In the genomic region with DNA sequence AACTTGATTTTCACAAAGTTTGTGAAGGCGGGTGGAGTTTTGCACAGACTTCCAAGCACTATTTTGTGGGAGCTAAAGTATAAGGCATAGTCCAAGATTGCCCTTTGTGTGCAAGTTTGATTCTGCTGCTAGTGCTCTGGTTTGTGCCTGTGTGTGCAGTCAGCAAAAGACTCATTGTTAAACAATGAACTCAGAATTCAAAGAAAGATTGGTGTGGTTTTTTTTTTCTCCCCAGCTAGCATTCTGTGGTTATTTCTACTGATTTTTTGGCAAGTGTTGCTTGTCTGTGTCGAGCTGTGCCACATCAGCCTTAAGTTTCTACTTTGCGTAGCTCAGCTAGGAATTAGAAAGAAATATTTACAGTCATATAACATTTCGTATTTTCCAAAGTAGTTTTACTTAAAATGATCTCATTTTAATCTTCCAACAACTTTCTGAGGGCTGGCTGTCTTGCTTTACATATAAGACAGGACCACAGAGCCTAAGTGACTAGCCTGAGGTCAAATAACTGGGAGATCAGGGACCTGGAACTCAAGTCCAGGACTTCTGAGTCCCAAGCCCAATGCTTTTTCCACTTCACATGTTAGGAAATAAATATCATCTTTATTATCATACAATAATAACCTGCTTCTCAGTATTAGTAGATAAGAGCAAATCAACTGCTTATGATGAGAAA, we compare ENCODE assay signal across 9 cellular contexts.
A peak's percentile ranks its signal among the peaks of the same experiment; 100 is the strongest.
DNase-seq lines count a peak whose midpoint lies in the region; ATAC-seq, FAIRE-seq and TF ChIP-seq lines count a peak whose summit lies in the region.
"Had no signal": no experiment of that assay in that cellular context is flagged by ENCODE, and none has a peak within 500 bp of the region (broad histone marks: within the 10 kb centered on the region; RNA-seq: fewer than 3 reads in every experiment).

No MANE protein-coding gene starts in this region.

- TF ChIP-seq RAD21 in A549 (conservative IDR thresholded peaks at IDR 0.05 in 1 of 2, IDR thresholded peaks at IDR 0.05 in 1 of 2) = no peak; a peak in 1 of 5 replicates

- H3K4me1 ChIP-seq in A549 = peaks cover 76% of the 10 kb centered on the region
- H3K4me1 ChIP-seq in adrenal gland (replicated peaks in 1 of 2) = peaks cover 52 to 69% of the 10 kb centered on the region in 2 donors
- peaks cover 43 to 56% of the 10 kb centered on the region in 2 donors for H3K4me1 ChIP-seq in gastrocnemius medialis

- peak overlapping the region; percentile 80 for H3K4me2 ChIP-seq in A549

- H3K9me3 Mint-ChIP-seq in mesothelial cell of epicardium = peaks cover 11% of the 10 kb centered on the region

- intact Hi-C loops in adrenal gland (cut with DNase I) (no loop called here), gastrocnemius medialis (cut with DNase I; ENCODE audit: low total_unique reads) (no loop called here)

- ATAC-seq in A549 (peak; percentile 36 to 58; a peak in 3 of 6 replicates), gastrocnemius medialis (no peak), HG03439 (IDR thresholded peaks at IDR 0.05; ENCODE audit: unreplicated experiment) (no peak)

- FAIRE-seq in A549 (lab: Jason Lieb, UNC) = peak; percentile 97

- POLR2A ChIA-PET in A549 (lab: Yijun Ruan, JAX) = interaction anchor here (1.1 kb wide), 1 partner anchor 430 kb away, joined by 6 read pairs; no protein-coding TSS in a partner anchor

- 33% methylated on average over 4 of the region's 4 CpGs for WGBS in A549 (ENCODE audit: missing lambda C conversion rate)
- 50 to 69% (median 56%) methylated on average over 4 of the region's 4 CpGs for WGBS in adrenal gland, 4 donors

- peaks cover 11% of the 10 kb centered on the region for H3K36me3 Mint-ChIP-seq in mesothelial cell of epicardium

- no peaks in the 10 kb centered on the region for H3K27me3 Mint-ChIP-seq in mesothelial cell of epicardium (ENCODE audit: low read depth)
- H3K27me3 Mint-ChIP-seq: IgD-negative memory B cell had no signal

- H3K27ac Mint-ChIP-seq in mesothelial cell of epicardium = peak overlapping the region; percentile 1
- H3K27ac Mint-ChIP-seq: IgD-negative memory B cell had no signal

- CTCF ChIA-PET in A549 (lab: Yijun Ruan, JAX) = interaction anchor here (0.5 to 1.5 kb wide), 5 partner anchors 11 to 484 kb away, joined by 3 to 4 read pairs (median 3); no protein-coding TSS in a partner anchor

- H3K27me3 ChIP-seq in adrenal gland (no peaks in the 10 kb centered on the region), gastrocnemius medialis (no peaks in the 10 kb centered on the region)

- TF ChIP-seq EP300 in A549 (IDR thresholded peaks at IDR 0.05) = no peak

- TF ChIP-seq CTCF in A549 (IDR thresholded peaks at IDR 0.05) (no peak), adrenal gland (IDR thresholded peaks at IDR 0.05) (no peak), mesothelial cell of epicardium (IDR thresholded peaks at IDR 0.05; ENCODE audit: unreplicated experiment) (no peak), gastrocnemius medialis (IDR thresholded peaks at IDR 0.05 in 4 of 5, conservative IDR thresholded peaks at IDR 0.05 in 1 of 5) (no peak)

- H3K4me1 Mint-ChIP-seq in mesothelial cell of epicardium = peaks cover 27% of the 10 kb centered on the region

- peak overlapping the region; percentile 19; the same call in 1 of the 3 replicates for H3K4me3 ChIP-seq in A549
- H3K4me3 ChIP-seq in adrenal gland = no peak overlapping the region
- no peak overlapping the region for H3K4me3 ChIP-seq in gastrocnemius medialis

- TF ChIP-seq POLR2A in A549 (IDR thresholded peaks at IDR 0.05; ENCODE audit: low read length) = no peak
- TF ChIP-seq POLR2A in adrenal gland (IDR thresholded peaks at IDR 0.05) = no peak
- no peak for TF ChIP-seq POLR2A in gastrocnemius medialis (IDR thresholded peaks at IDR 0.05)

- DNase-seq in A549 (ENCODE audit: low read depth in 1 of 2, low spot score in 1 of 2) (no peak), HCEC 1CT (peak; percentile 92), adrenal gland (no peak), mesothelial cell of epicardium (ENCODE audit: low spot score in 2 of 2, unreplicated experiment in 2 of 2) (no peak), gastrocnemius medialis (no peak), NCI-H748 treated with DMSO at 0.1 percent for 48 hours (lab: John Stamatoyannopoulos, UW) (no peak), NCI-H187 treated with DMSO at 0.1 percent for 48 hours (lab: John Stamatoyannopoulos, UW) (no peak)

- H3K9me3 ChIP-seq in A549 = peaks cover 13% of the 10 kb centered on the region; the same call in 1 of the 3 replicates
- H3K9me3 ChIP-seq in adrenal gland (replicated peaks in 1 of 3) = no peaks in the 10 kb centered on the region
- no peaks in the 10 kb centered on the region for H3K9me3 ChIP-seq in gastrocnemius medialis

- H3K27ac ChIP-seq in A549 = peak overlapping the region; percentile 80 to 93
- peak overlapping the region; percentile 25 to 73 (median 66) for H3K27ac ChIP-seq in adrenal gland
- no peak overlapping the region for H3K27ac ChIP-seq in gastrocnemius medialis

- H3K36me3 ChIP-seq in adrenal gland (replicated peaks in 1 of 2) = no peaks in the 10 kb centered on the region
- no peaks in the 10 kb centered on the region for H3K36me3 ChIP-seq in gastrocnemius medialis

- in situ Hi-C loops in gastrocnemius medialis (cut with MboI; ENCODE audit: low sequenced_read_pairs in 4 of 4) = no loop called here

- H3K4me3 Mint-ChIP-seq in mesothelial cell of epicardium = no peak overlapping the region

TF ChIP-seq in A549, 52 proteins besides CTCF, POLR2A, EP300 and RAD21:
- TF ChIP-seq, protein P1, sequence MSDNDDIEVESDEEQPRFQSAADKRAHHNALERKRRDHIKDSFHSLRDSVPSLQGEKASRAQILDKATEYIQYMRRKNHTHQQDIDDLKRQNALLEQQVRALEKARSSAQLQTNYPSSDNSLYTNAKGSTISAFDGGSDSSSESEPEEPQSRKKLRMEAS (IDR thresholded peaks at IDR 0.05) = 0 out of 2 replicates have a peak, but pooled peaks have one; percentile 36
- no peak for TF ChIP-seq EHF (CRISPR knock-in tag; IDR thresholded peaks at IDR 0.05)
- peak; percentile 46 for TF ChIP-seq MAFK (IDR thresholded peaks at IDR 0.05; ENCODE audit: partially characterized antibody)
- TF ChIP-seq JUN (IDR thresholded peaks at IDR 0.05) = peak in 1 of 2 experiments; percentile 23; a peak in 1 of 5 replicates

Comparison
In these comparisons a context has a peak if more than half of its experiments do, and no peak if none do; other contexts are left out.
1. ATAC-seq: peak in A549 (2 of 2); none in gastrocnemius medialis (0 of 2) and HG03439 (single experiment).
2. H3K27ac ChIP-seq: peak in A549 (2 of 2) and adrenal gland (5 of 5); none in gastrocnemius medialis (0 of 4).